In the genomic region with DNA sequence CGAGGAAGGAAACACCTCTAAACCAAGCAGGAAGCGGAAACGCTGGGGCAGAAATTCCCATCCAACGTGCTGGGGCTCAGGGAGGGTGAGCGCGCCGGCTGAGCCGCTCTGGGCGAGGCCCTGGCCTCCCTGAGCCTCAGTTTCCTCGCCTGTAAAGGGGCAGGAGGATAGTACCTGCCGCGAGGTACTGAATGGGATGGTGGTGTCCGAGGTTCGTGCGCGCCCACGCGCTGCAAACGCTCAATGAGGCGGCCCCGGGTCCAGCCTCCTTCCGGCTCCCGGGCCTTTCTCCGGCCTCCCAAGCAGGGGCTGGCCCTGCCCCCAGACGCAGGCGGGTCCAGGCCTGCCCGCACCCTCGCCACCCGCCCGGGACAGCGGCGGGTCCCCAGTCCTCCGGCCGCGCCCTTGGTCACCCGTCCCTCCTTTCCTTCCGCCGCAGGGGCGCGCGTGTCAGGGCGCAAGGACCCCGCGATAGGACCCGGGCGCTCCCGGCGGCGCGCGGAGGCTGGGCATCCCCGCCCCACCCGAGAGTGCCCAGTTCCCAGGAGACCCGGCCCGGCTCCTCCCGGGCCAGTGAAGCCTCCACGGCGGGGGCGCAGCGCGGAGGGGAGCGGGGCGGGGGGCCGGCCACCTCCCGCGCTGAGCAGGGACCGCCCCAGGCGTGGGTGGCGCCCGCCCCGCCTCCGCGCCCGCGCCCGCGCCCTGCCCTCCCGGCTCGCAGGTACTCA, we compare ENCODE assay signal across 9 cellular contexts. TPM values are rescaled to one million over a fixed set of nuclear protein-coding genes. Genes with fewer than 3 reads are reported as not detected.
DNase-seq lines count a peak whose midpoint lies in the region; ATAC-seq and TF ChIP-seq lines count a peak whose summit lies in the region.
"Had no signal": no experiment of that assay in that cellular context is flagged by ENCODE, and none has a peak within 500 bp of the region (broad histone marks: within the 10 kb centered on the region; RNA-seq: fewer than 3 reads in every experiment).

No MANE protein-coding gene starts in this region.

- no peak overlapping the region for H3K9ac ChIP-seq in skeletal muscle tissue (ENCODE audit: low read depth in 1 of 3, low read length in 3 of 3)

- no peak overlapping the region for H3K27ac Mint-ChIP-seq in activated naive CD8-positive, alpha-beta T cell

- WGBS in hepatocyte (ENCODE audit: low lambda C conversion rate, missing lambda C conversion rate) = 5% methylated on average over 17 of the region's 79 CpGs

- H3K4me3 ChIP-seq in hepatocyte (peak overlapping the region; percentile 58), skeletal muscle tissue (ENCODE audit: low read length in 3 of 3) (peak overlapping the region; percentile 31 to 66 (median 49))

- no peaks in the 10 kb centered on the region for H3K9me3 Mint-ChIP-seq in activated naive CD8-positive, alpha-beta T cell (ENCODE audit: low read depth)

- peak overlapping the region; percentile 95 for H3K4me2 ChIP-seq in hepatocyte

- H3K36me3 ChIP-seq in hepatocyte (replicated peaks; ENCODE audit: insufficient read depth, low read depth) = no peaks in the 10 kb centered on the region
- H3K36me3 ChIP-seq in skeletal muscle tissue (ENCODE audit: control insufficient read depth in 3 of 3, insufficient read depth in 3 of 3, low read length in 3 of 3) = no peaks in the 10 kb centered on the region

- H2AFZ ChIP-seq in hepatocyte = peak overlapping the region; percentile 83

- no peaks in the 10 kb centered on the region for H3K79me2 ChIP-seq in hepatocyte

- peaks cover 13% of the 10 kb centered on the region for H3K27me3 Mint-ChIP-seq in activated naive CD8-positive, alpha-beta T cell

- no peak for ATAC-seq in HG03521 (IDR thresholded peaks at IDR 0.05; ENCODE audit: unreplicated experiment)
- ATAC-seq in GM21723 (IDR thresholded peaks at IDR 0.05; ENCODE audit: unreplicated experiment) = no peak

- TF ChIP-seq CTCF in hepatocyte (IDR thresholded peaks at IDR 0.05; ENCODE audit: poor library complexity) = no peak

- peaks cover 10% of the 10 kb centered on the region for H3K4me1 Mint-ChIP-seq in activated naive CD8-positive, alpha-beta T cell (ENCODE audit: low read depth)

- no peaks in the 10 kb centered on the region for H3K36me3 Mint-ChIP-seq in activated naive CD8-positive, alpha-beta T cell

- H4K20me1 ChIP-seq in hepatocyte (ENCODE audit: insufficient read depth, poor library complexity, severe bottlenecking) = no peaks in the 10 kb centered on the region

- H3K27me3 ChIP-seq in hepatocyte = peaks cover 19% of the 10 kb centered on the region
- peaks cover 26 to 46% (median 35%) of the 10 kb centered on the region in 3 donors for H3K27me3 ChIP-seq in skeletal muscle tissue (ENCODE audit: control insufficient read depth in 3 of 3, insufficient read depth in 3 of 3, low read length in 3 of 3)

- DNase-seq in ELR (ENCODE audit: low read depth) (peak; percentile 27), NCI-H226 (peak; percentile 59), hepatocyte (ENCODE audit: low spot score) (peak; percentile 48), NCI-H2029 (lab: John Stamatoyannopoulos, UW) (no peak)

- H3K4me1 ChIP-seq in hepatocyte (ENCODE audit: insufficient read depth) (peaks cover 5% of the 10 kb centered on the region), skeletal muscle tissue (ENCODE audit: control insufficient read depth in 3 of 3, insufficient read depth in 3 of 3, low read length in 3 of 3) (peaks cover 3 to 5% (median 4%) of the 10 kb centered on the region in 3 donors)

- H3K9me3 ChIP-seq in hepatocyte (ENCODE audit: low read depth) (no peaks in the 10 kb centered on the region), skeletal muscle tissue (ENCODE audit: control insufficient read depth in 3 of 3, low read length in 3 of 3) (no peaks in the 10 kb centered on the region)

- no peaks in the 10 kb centered on the region for H3K9me2 ChIP-seq in hepatocyte (replicated peaks; ENCODE audit: insufficient read depth)

- peak overlapping the region; percentile 81 for H3K4me3 Mint-ChIP-seq in activated naive CD8-positive, alpha-beta T cell

- H3K27ac ChIP-seq in hepatocyte = no peak overlapping the region
- H3K27ac ChIP-seq in skeletal muscle tissue (ENCODE audit: low read depth, low read length) = no peak overlapping the region

RNA-seq across cellular contexts. Expression of a gene that starts 0.5 kb away (rescaled TPM):
- total RNA-seq in hepatocyte (0.56 and 1.4 TPM in 2 replicates), skeletal muscle tissue (1.0 TPM)
- 1.8 and 2.5 TPM in 2 replicates for polyA plus RNA-seq in hepatocyte
- total RNA-seq: RPMI7951 had no signal
